ENCODE assay signal across 12 cellular contexts in genomic region chr10:31383810-31384588, GRCh38.
DNase-seq lines count a peak whose midpoint lies in the region; ATAC-seq and TF ChIP-seq lines count a peak whose summit lies in the region.
"Had no signal": no experiment of that assay in that cellular context is flagged by ENCODE, and none has a peak within 500 bp of the region (broad histone marks: within the 10 kb centered on the region; RNA-seq: fewer than 3 reads in every experiment).

No MANE protein-coding gene starts in this region.

- DNase-seq in activated naive CD8-positive, alpha-beta T cell treated with anti-CD3 and anti-CD28 coated beads, Interleukin-2, amount 50 U/mL, for 24 hours, result no peak
- DNase-seq in activated naive CD8-positive, alpha-beta T cell treated with anti-CD3 and anti-CD28 coated beads for 36 hours, result no peak
- peak; percentile 11 for DNase-seq in stimulated activated naive B cell treated with anti-CD40 and anti-IgM and Interleukin-4, amounts not matched to agents 10 μg/mL and 1 μg/mL and 100 μg/mL, for 72 hours
- DNase-seq in coronary artery (ENCODE audit: low spot score), result no peak
- DNase-seq in stimulated activated naive CD4-positive, alpha-beta T cell (lab: John Stamatoyannopoulos, UW), result no peak
- no peak for DNase-seq in hippocampal formation (lab: John Stamatoyannopoulos, UW)
- DNase-seq: activated CD4-positive, alpha-beta memory T cell treated with anti-CD3 and anti-CD28 coated beads, Interleukin-2, amount 10 ng/mL, durations not matched to agents 7 days and 5 days; spleen had no signal

- peaks cover 13% of the 10 kb centered on the region for H3K36me3 Mint-ChIP-seq in activated naive CD8-positive, alpha-beta T cell treated with anti-CD3 and anti-CD28 coated beads, Interleukin-2, amount 50 U/mL, for 24 hours (ENCODE audit: low read depth)
- peaks cover 15% of the 10 kb centered on the region for H3K36me3 Mint-ChIP-seq in activated naive CD8-positive, alpha-beta T cell treated with anti-CD3 and anti-CD28 coated beads for 36 hours
- H3K36me3 Mint-ChIP-seq in stimulated activated naive B cell treated with anti-CD40 and anti-IgM and Interleukin-4, amounts not matched to agents 10 μg/mL and 1 μg/mL and 100 μg/mL, for 72 hours, result peaks cover 6 to 10% of the 10 kb centered on the region in 2 donors

- no peak overlapping the region for H3K4me3 Mint-ChIP-seq in activated naive CD8-positive, alpha-beta T cell treated with anti-CD3 and anti-CD28 coated beads, Interleukin-2, amount 50 U/mL, for 24 hours
- no peak overlapping the region for H3K4me3 Mint-ChIP-seq in activated naive CD8-positive, alpha-beta T cell treated with anti-CD3 and anti-CD28 coated beads for 36 hours
- no peak overlapping the region for H3K4me3 Mint-ChIP-seq in stimulated activated naive B cell treated with anti-CD40 and anti-IgM and Interleukin-4, amounts not matched to agents 10 μg/mL and 1 μg/mL and 100 μg/mL, for 72 hours
- H3K4me3 Mint-ChIP-seq: activated CD4-positive, alpha-beta memory T cell treated with anti-CD3 and anti-CD28 coated beads, Interleukin-2, amount 10 ng/mL, durations not matched to agents 7 days and 5 days; brain had no signal

- no peaks in the 10 kb centered on the region for H3K9me3 Mint-ChIP-seq in activated naive CD8-positive, alpha-beta T cell treated with anti-CD3 and anti-CD28 coated beads, Interleukin-2, amount 50 U/mL, for 24 hours
- H3K9me3 Mint-ChIP-seq in activated naive CD8-positive, alpha-beta T cell treated with anti-CD3 and anti-CD28 coated beads for 36 hours, result no peaks in the 10 kb centered on the region
- peaks cover 0 to 2% of the 10 kb centered on the region in 2 donors for H3K9me3 Mint-ChIP-seq in stimulated activated naive B cell treated with anti-CD40 and anti-IgM and Interleukin-4, amounts not matched to agents 10 μg/mL and 1 μg/mL and 100 μg/mL, for 72 hours
- H3K9me3 Mint-ChIP-seq: activated CD4-positive, alpha-beta memory T cell treated with anti-CD3 and anti-CD28 coated beads, Interleukin-2, amount 10 ng/mL, durations not matched to agents 7 days and 5 days; brain had no signal

- H3K4me1 Mint-ChIP-seq in activated naive CD8-positive, alpha-beta T cell treated with anti-CD3 and anti-CD28 coated beads, Interleukin-2, amount 50 U/mL, for 24 hours, result peaks cover 37% of the 10 kb centered on the region
- peaks cover 26% of the 10 kb centered on the region for H3K4me1 Mint-ChIP-seq in activated naive CD8-positive, alpha-beta T cell treated with anti-CD3 and anti-CD28 coated beads for 36 hours
- H3K4me1 Mint-ChIP-seq in stimulated activated naive B cell treated with anti-CD40 and anti-IgM and Interleukin-4, amounts not matched to agents 10 μg/mL and 1 μg/mL and 100 μg/mL, for 72 hours, result peaks cover 16 to 37% of the 10 kb centered on the region in 2 donors

- H3K27ac Mint-ChIP-seq in activated naive CD8-positive, alpha-beta T cell treated with anti-CD3 and anti-CD28 coated beads, Interleukin-2, amount 50 U/mL, for 24 hours, result no peak overlapping the region
- H3K27ac Mint-ChIP-seq in activated naive CD8-positive, alpha-beta T cell treated with anti-CD3 and anti-CD28 coated beads for 36 hours, result no peak overlapping the region
- peak overlapping the region; percentile 51 for H3K27ac Mint-ChIP-seq in stimulated activated naive B cell treated with anti-CD40 and anti-IgM and Interleukin-4, amounts not matched to agents 10 μg/mL and 1 μg/mL and 100 μg/mL, for 72 hours
- H3K27ac Mint-ChIP-seq: activated CD4-positive, alpha-beta memory T cell treated with anti-CD3 and anti-CD28 coated beads, Interleukin-2, amount 10 ng/mL, durations not matched to agents 7 days and 5 days; brain had no signal

- H3K27ac ChIP-seq in coronary artery, result no peak overlapping the region
- H3K27ac ChIP-seq: spleen, thoracic aorta had no signal

- no peak overlapping the region for H3K4me3 ChIP-seq in coronary artery
- H3K4me3 ChIP-seq: spleen, thoracic aorta had no signal

- TF ChIP-seq CTCF in coronary artery (IDR thresholded peaks at IDR 0.05), result no peak

- H3K27me3 Mint-ChIP-seq in activated naive CD8-positive, alpha-beta T cell treated with anti-CD3 and anti-CD28 coated beads, Interleukin-2, amount 50 U/mL, for 24 hours, result no peaks in the 10 kb centered on the region
- no peaks in the 10 kb centered on the region for H3K27me3 Mint-ChIP-seq in activated naive CD8-positive, alpha-beta T cell treated with anti-CD3 and anti-CD28 coated beads for 36 hours
- no peaks in the 10 kb centered on the region for H3K27me3 Mint-ChIP-seq in stimulated activated naive B cell treated with anti-CD40 and anti-IgM and Interleukin-4, amounts not matched to agents 10 μg/mL and 1 μg/mL and 100 μg/mL, for 72 hours
- H3K27me3 Mint-ChIP-seq: activated CD4-positive, alpha-beta memory T cell treated with anti-CD3 and anti-CD28 coated beads, Interleukin-2, amount 10 ng/mL, durations not matched to agents 7 days and 5 days; brain had no signal

- ATAC-seq in activated naive CD8-positive, alpha-beta T cell treated with anti-CD3 and anti-CD28 coated beads, Interleukin-2, amount 50 U/mL, for 24 hours, result peak; percentile 63
- ATAC-seq in GM21786 (IDR thresholded peaks at IDR 0.05; ENCODE audit: unreplicated experiment), result peak; percentile 97
- ATAC-seq in HG03432 (IDR thresholded peaks at IDR 0.05; ENCODE audit: unreplicated experiment), result peak; percentile 97
- ATAC-seq in stimulated activated naive B cell treated with anti-CD40 and anti-IgM and Interleukin-4, amounts not matched to agents 10 μg/mL and 1 μg/mL and 100 μg/mL, for 72 hours (replicated peaks), result peak; percentile 77 to 97
